16 cellular contexts compared by ENCODE assay signal in genomic region chr11:75705541-75705940, GRCh38. TPM values are rescaled to one million over a fixed set of nuclear protein-coding genes. Genes with fewer than 3 reads are reported as not detected.
DNase-seq lines count a peak whose midpoint lies in the region; ATAC-seq and TF ChIP-seq lines count a peak whose summit lies in the region.
"Had no signal": no experiment of that assay in that cellular context is flagged by ENCODE, and none has a peak within 500 bp of the region (broad histone marks: within the 10 kb centered on the region; RNA-seq: fewer than 3 reads in every experiment).

No MANE protein-coding gene starts in this region.

- no peak overlapping the region for H2BK120ac ChIP-seq in mesendoderm (ENCODE audit: low read depth, low read length)

- no peaks in the 10 kb centered on the region for H3K9me2 ChIP-seq in PC-3 (replicated peaks; ENCODE audit: low read length)

- DNase-seq in Calu3 (no peak), ELR (ENCODE audit: low read depth) (peak; percentile 24), PC-3 (no peak), mesendoderm (peak; percentile 29), testis (no peak), A673 (ENCODE audit: low spot score) (no peak), H4 (ENCODE audit: low spot score) (no peak)
- DNase-seq: GOT3 had no signal

- CTCF ChIA-PET in Calu3 (lab: Charles Lee), result interaction anchor here (0.6 to 1.3 kb wide), 10 partner anchors 31 to 613 kb away, joined by 3 to 7 read pairs (median 3); no protein-coding TSS in a partner anchor
- CTCF ChIA-PET in PC-3 (lab: Charles Lee), result interaction anchor here (0.6 to 1.1 kb wide), 5 partner anchors 15 to 108 kb away, joined by 3 to 6 read pairs (median 3); no protein-coding TSS in a partner anchor
- CTCF ChIA-PET in A673 (lab: Charles Lee), result interaction anchor here (0.5 to 1.6 kb wide), 8 partner anchors 8 to 297 kb away, joined by 3 to 7 read pairs (median 4); no protein-coding TSS in a partner anchor

- H3K27me3 Mint-ChIP-seq in Calu3 (ENCODE audit: unreplicated experiment), result peaks cover 13% of the 10 kb centered on the region

- H2BK5ac ChIP-seq in mesendoderm (ENCODE audit: low read length), result no peak overlapping the region

- H3K56ac ChIP-seq in mesendoderm (ENCODE audit: low read length), result no peak overlapping the region

- peak overlapping the region; percentile 44; the same call in 1 of the 2 replicates for H2AFZ ChIP-seq in PC-3 (ENCODE audit: low read length)

- no peak overlapping the region for H3K4ac ChIP-seq in mesendoderm (ENCODE audit: low read depth, low read length)

- no peak overlapping the region for H3K27ac Mint-ChIP-seq in Calu3 (ENCODE audit: unreplicated experiment)
- H3K27ac Mint-ChIP-seq: CD8-positive, alpha-beta T cell; T-helper 17 cell had no signal

- H3K36me3 Mint-ChIP-seq in Calu3 (ENCODE audit: insufficient read depth, unreplicated experiment), result no peaks in the 10 kb centered on the region
- H3K36me3 Mint-ChIP-seq: CD8-positive, alpha-beta T cell had no signal

- H3K36me3 ChIP-seq in PC-3 (ENCODE audit: low read depth, low read length) (no peaks in the 10 kb centered on the region), mesendoderm (ENCODE audit: control insufficient read depth, insufficient read depth, low read length) (no peaks in the 10 kb centered on the region), testis (ENCODE audit: low read depth, missing control alignments) (no peaks in the 10 kb centered on the region), A673 (ENCODE audit: insufficient read depth, low read length, poor library complexity, severe bottlenecking) (no peaks in the 10 kb centered on the region)

- H3K9ac ChIP-seq in PC-3 (ENCODE audit: low read length) (no peak overlapping the region), mesendoderm (ENCODE audit: low read length) (no peak overlapping the region)

- POLR2A ChIA-PET in PC-3 (lab: Charles Lee; ENCODE audit: unreplicated experiment), result no interaction called here
- POLR2A ChIA-PET in A673 (lab: Charles Lee; ENCODE audit: low non-redundant PET), result no interaction called here

- H3K4me1 ChIP-seq in PC-3 (ENCODE audit: insufficient read depth, low read length) (no peaks in the 10 kb centered on the region), mesendoderm (ENCODE audit: control insufficient read depth, low read depth, low read length) (no peaks in the 10 kb centered on the region), testis (peaks cover 2% of the 10 kb centered on the region), A673 (ENCODE audit: insufficient read depth, low read length, poor library complexity, severe bottlenecking) (peaks cover 4% of the 10 kb centered on the region)

- H3K79me1 ChIP-seq in mesendoderm (ENCODE audit: low read length), result no peaks in the 10 kb centered on the region

- TF ChIP-seq CTCF in Calu3 (IDR thresholded peaks at IDR 0.05; ENCODE audit: unreplicated experiment) (no peak), PC-3 (conservative IDR thresholded peaks at IDR 0.05; ENCODE audit: low read depth, low read length) (no peak), testis (IDR thresholded peaks at IDR 0.05) (no peak), A673 (conservative IDR thresholded peaks at IDR 0.05; ENCODE audit: low read depth, low read length) (no peak)

- ATAC-seq in PC-3 (no peak), HG02623 (IDR thresholded peaks at IDR 0.05; ENCODE audit: unreplicated experiment) (no peak)

- no peak overlapping the region for H4K5ac ChIP-seq in mesendoderm (ENCODE audit: low read length)

- BruUV-seq in Calu3 (replicated peaks; lab: Mats Ljungman, UMichigan) (no TSS peak), PC-3 (replicated peaks; lab: Mats Ljungman, UMichigan) (no TSS peak), A673 (replicated peaks; lab: Mats Ljungman, UMichigan) (no TSS peak)

- WGBS in mesendoderm (ENCODE audit: extremely low coverage, insufficient coverage, low lambda C conversion rate), result no CpG with 5 or more reads among the region's 3 CpGs
- 78 to 86% methylated on average over 3 of the region's 3 CpGs for WGBS in testis, 2 donors

- no peak overlapping the region for H3K18ac ChIP-seq in mesendoderm (ENCODE audit: low read length)

- H4K8ac ChIP-seq in mesendoderm (ENCODE audit: low read depth, low read length), result no peak overlapping the region

- no peak overlapping the region for H3K23ac ChIP-seq in mesendoderm (ENCODE audit: low read length)

- H3K9me3 ChIP-seq in PC-3 (ENCODE audit: low read length), result no peaks in the 10 kb centered on the region
- H3K9me3 ChIP-seq in testis, result no peaks in the 10 kb centered on the region
- no peaks in the 10 kb centered on the region for H3K9me3 ChIP-seq in A673 (ENCODE audit: low read depth, low read length, poor library complexity, severe bottlenecking)

- intact Hi-C loops in Calu3 (cut with micrococcal nuclease; ENCODE audit: unreplicated experiment), result loop anchor here (5.0 to 10.0 kb wide), 3 partner anchors 111 to 609 kb away; no protein-coding TSS in a partner anchor
- intact Hi-C loops in PC-3 (cut with micrococcal nuclease), result loop anchor here (5.0 kb wide), 2 partner anchors 103 to 162 kb away; no protein-coding TSS in a partner anchor
- intact Hi-C loops in testis (cut with DNase I; ENCODE audit: low total_unique reads), result no loop called here
- intact Hi-C loops in A673 (cut with micrococcal nuclease; ENCODE audit: unreplicated experiment), result loop anchor here (5.0 to 10.0 kb wide), 2 partner anchors 111 to 617 kb away; no protein-coding TSS in a partner anchor

- no peaks in the 10 kb centered on the region for H3F3A ChIP-seq in PC-3 (ENCODE audit: low read length, unreplicated experiment)

- H2AK5ac ChIP-seq in mesendoderm (ENCODE audit: low read length), result no peak overlapping the region

- H3K9me3 Mint-ChIP-seq in Calu3 (ENCODE audit: low read depth, unreplicated experiment), result peaks cover 4% of the 10 kb centered on the region
- H3K9me3 Mint-ChIP-seq: CD8-positive, alpha-beta T cell had no signal

- no peaks in the 10 kb centered on the region for H3K79me2 ChIP-seq in PC-3 (ENCODE audit: low read length)
- H3K79me2 ChIP-seq in mesendoderm (ENCODE audit: control insufficient read depth, insufficient read depth, low read length), result no peaks in the 10 kb centered on the region

- H3K27ac ChIP-seq in PC-3 (ENCODE audit: low read length) (no peak overlapping the region), mesendoderm (ENCODE audit: low read depth, low read length) (no peak overlapping the region), testis (no peak overlapping the region), A673 (ENCODE audit: low read depth, low read length, poor library complexity, severe bottlenecking) (no peak overlapping the region)
- H3K27ac ChIP-seq: HL-60, RWPE1, SK-N-MC had no signal

- no peaks in the 10 kb centered on the region for H4K20me1 ChIP-seq in PC-3 (ENCODE audit: low read length)

- H3K4me1 Mint-ChIP-seq in Calu3 (ENCODE audit: low read depth, unreplicated experiment), result peaks cover 16% of the 10 kb centered on the region

- H2BK15ac ChIP-seq in mesendoderm (replicated peaks; ENCODE audit: low read depth), result no peak overlapping the region

- TF ChIP-seq POLR2A in testis (IDR thresholded peaks at IDR 0.05), result no peak

- H3K4me2 ChIP-seq in PC-3 (ENCODE audit: low read length), result no peak overlapping the region
- no peak overlapping the region for H3K4me2 ChIP-seq in mesendoderm (ENCODE audit: low read length)

- H3K4me3 Mint-ChIP-seq in Calu3 (ENCODE audit: low read depth, unreplicated experiment), result peak overlapping the region; percentile 16
- H3K4me3 Mint-ChIP-seq: CD8-positive, alpha-beta T cell had no signal

- H3K27me3 ChIP-seq in PC-3 (ENCODE audit: low read length), result no peaks in the 10 kb centered on the region
- H3K27me3 ChIP-seq in mesendoderm (ENCODE audit: insufficient read depth, low read length, poor library complexity), result no peaks in the 10 kb centered on the region
- H3K27me3 ChIP-seq in testis, result no peaks in the 10 kb centered on the region
- no peaks in the 10 kb centered on the region for H3K27me3 ChIP-seq in A673 (replicated peaks; ENCODE audit: insufficient read depth, low read depth, low read length, poor library complexity)

- H3K4me3 ChIP-seq in PC-3 (ENCODE audit: low read length) (no peak overlapping the region), mesendoderm (ENCODE audit: low read length) (no peak overlapping the region), testis (no peak overlapping the region), A673 (ENCODE audit: low read depth, low read length, poor library complexity, severe bottlenecking) (no peak overlapping the region)
- H3K4me3 ChIP-seq: SK-N-MC had no signal

RNA-seq across cellular contexts. Expression of gene MOGAT2, which starts 12.1 kb away (rescaled TPM):
- total RNA-seq in Calu3 (2022), result not detected in 2 replicates
- total RNA-seq in PC-3 (2014; rRNA removed), result not detected in 2 replicates
- not detected for polyA plus RNA-seq in mesendoderm (2013, experiment 1 of 2)
- polyA plus RNA-seq in mesendoderm (2013, experiment 2 of 2), result not detected
- under 1 TPM; 0.19 to 0.31 TPM for total RNA-seq in testis
- 0.24 TPM for polyA plus RNA-seq in testis (ENCODE audit: insufficient read depth, low read depth, low replicate concordance)
- total RNA-seq in A673 (2021), result not detected in 2 replicates
- total RNA-seq in H4 (2014; rRNA removed; shearing (Covaris generic)), result not detected in 2 replicates
- total RNA-seq: CD8-positive, alpha-beta T cell; HT-29; NCI-H460; T-helper 17 cell had no signal

RNA-seq across cellular contexts. Expression of gene MAP6, which starts 36.7 kb away (rescaled TPM):
- total RNA-seq in Calu3 (2022) (not detected in 2 replicates), PC-3 (2014; rRNA removed) (0.47 and 1.3 TPM in 2 replicates), testis (10 to 100 TPM; 17.8 to 23.8 TPM), A673 (2021) (0.24 TPM in 1 of 2 replicates, not detected in the other)
- 0.01 TPM for polyA plus RNA-seq in mesendoderm (2013, experiment 1 of 2)
- polyA plus RNA-seq in mesendoderm (2013, experiment 2 of 2), result 0.01 TPM
- polyA plus RNA-seq in testis (ENCODE audit: insufficient read depth, low read depth, low replicate concordance), result 38.1 TPM
- not detected in 2 replicates for total RNA-seq in H4 (2014; rRNA removed; shearing (Covaris generic))
- total RNA-seq: CD8-positive, alpha-beta T cell; HT-29 had no signal

Comparison
In these comparisons a context has a peak if more than half of its experiments do, and no peak if none do; other contexts are left out.
1. DNase-seq: peak in ELR (single experiment) and mesendoderm (single experiment); none in Calu3 (single experiment), PC-3 (single experiment), testis (single experiment), A673 (single experiment) and H4 (single experiment).